ENCODE assay signal across 19 cellular contexts in genomic region chr17:11720816-11721215, GRCh38.
"Had no signal": no experiment of that assay in that cellular context is flagged by ENCODE, and none has a peak within 500 bp of the region (broad histone marks: within the 10 kb centered on the region; RNA-seq: fewer than 3 reads in every experiment).

No MANE protein-coding gene starts in this region.

- DNase-seq: dermis blood vessel endothelial cell; dorsolateral prefrontal cortex; effector CD4-positive, alpha-beta T cell; effector memory CD4-positive, alpha-beta T cell; esophagus squamous epithelium; foreskin fibroblast; foreskin melanocyte; heart left ventricle; hypothalamus; left cardiac atrium; left lung; left ventricle myocardium superior; lower lobe of right lung; mesenchymal stem cell; mucosa of descending colon had no signal

- H3K4me3 Mint-ChIP-seq: mesothelial cell of epicardium had no signal

- H3K36me3 ChIP-seq: esophagus squamous epithelium, gastroesophageal sphincter, heart left ventricle, left lung, lower lobe of right lung had no signal

- H3K36me3 Mint-ChIP-seq: mesothelial cell of epicardium had no signal

- H3K27ac Mint-ChIP-seq: mesothelial cell of epicardium had no signal

- H3K4me3 ChIP-seq: coronary artery, dorsolateral prefrontal cortex, esophagus squamous epithelium, gastroesophageal sphincter, heart left ventricle, hepatocyte, left lung, lower lobe of right lung, mucosa of descending colon had no signal

- H3K27ac ChIP-seq: coronary artery, dorsolateral prefrontal cortex, esophagus squamous epithelium, gastroesophageal sphincter, heart left ventricle, hepatocyte, left lung, lower lobe of right lung had no signal

- H3K4me1 Mint-ChIP-seq: mesothelial cell of epicardium had no signal

- H3K27me3 ChIP-seq: dorsolateral prefrontal cortex, esophagus squamous epithelium, gastroesophageal sphincter, heart left ventricle, hepatocyte, left lung had no signal

- ATAC-seq: gastroesophageal sphincter, heart left ventricle, left cardiac atrium, left lung, left ventricle myocardium superior, lower lobe of right lung, mucosa of descending colon had no signal

- H3K9me3 ChIP-seq: esophagus squamous epithelium, gastroesophageal sphincter, heart left ventricle, left lung, lower lobe of right lung, mucosa of descending colon had no signal

- H3K4me1 ChIP-seq: gastroesophageal sphincter, heart left ventricle, left lung, lower lobe of right lung had no signal
